Comparison of ENCODE assay signal across 33 cellular contexts in genomic region chr5:123771715-123772114, GRCh38.
"Had no signal": no experiment of that assay in that cellular context is flagged by ENCODE, and none has a peak within 500 bp of the region (broad histone marks: within the 10 kb centered on the region; RNA-seq: fewer than 3 reads in every experiment).

No MANE protein-coding gene starts in this region.

- H3K27me3 Mint-ChIP-seq: activated CD4-positive, alpha-beta memory T cell treated with anti-CD3 and anti-CD28 coated beads, Interleukin-2, amount 10 ng/mL, durations not matched to agents 7 days and 5 days; activated CD4-positive, alpha-beta T cell treated with anti-CD3 and anti-CD28 coated beads, Interleukin-2, amount 10 ng/mL, durations not matched to agents 7 days and 5 days; activated naive CD8-positive, alpha-beta T cell; activated T-cell treated with anti-CD3 and anti-CD28 coated beads, Interleukin-2, amount 50 U/mL, for 24 hours; T-helper 17 cell had no signal

- DNase-seq: activated CD4-positive, alpha-beta memory T cell treated with anti-CD3 and anti-CD28 coated beads, Interleukin-2, amount 10 ng/mL, durations not matched to agents 7 days and 5 days; activated CD4-positive, alpha-beta T cell treated with anti-CD3 and anti-CD28 coated beads for 1 hour; activated CD4-positive, alpha-beta T cell treated with anti-CD3 and anti-CD28 coated beads for 4 hours; activated CD4-positive, alpha-beta T cell treated with anti-CD3 and anti-CD28 coated beads, Interleukin-2, amount 10 ng/mL, durations not matched to agents 7 days and 5 days; activated CD4-positive, alpha-beta T cell treated with anti-CD3 and anti-CD28 coated beads, Interleukin-2, amount 50 U/mL, for 4 hours; activated CD4-positive, CD25-positive, alpha-beta regulatory T cell; activated CD8-positive, alpha-beta memory T cell treated with anti-CD3 and anti-CD28 coated beads, Interleukin-2, amount 50 U/mL, for 48 hours; activated effector memory CD4-positive, alpha-beta T cell treated with Interleukin-2 at 50 U/mL for 16 hours; activated gamma-delta T cell treated with Interleukin-2 at 50 U/mL for 16 hours; activated naive CD4-positive, alpha-beta T cell treated with anti-CD3 and anti-CD28 coated beads, Interleukin-2, amount 50 U/mL, for 16 hours; activated naive CD4-positive, alpha-beta T cell treated with Interleukin-2 at 50 U/mL for 16 hours; activated T-cell treated with anti-CD3 and anti-CD28 coated beads for 4 hours; activated T-cell treated with anti-CD3 and anti-CD28 coated beads, Interleukin-2, amount 50 U/mL, for 24 hours; activated T-cell treated with anti-CD3 and anti-CD28 coated beads, Interleukin-2, amount 50 U/mL, for 72 hours; adrenal gland; amygdala; aorta; body of pancreas; caudate nucleus; cortex of kidney; dermis blood vessel endothelial cell; effector CD4-positive, alpha-beta T cell; esophagus squamous epithelium; foreskin melanocyte; heart right ventricle; T-helper 1 cell; T-helper 17 cell; T1000; WERI-Rb-1 had no signal

- H3K4me1 ChIP-seq: adrenal gland, body of pancreas, esophagus squamous epithelium, gastroesophageal sphincter, heart right ventricle had no signal

- H3K4me3 ChIP-seq: adrenal gland, body of pancreas, esophagus squamous epithelium, gastroesophageal sphincter, heart right ventricle had no signal

- H3K27me3 ChIP-seq: adrenal gland, body of pancreas, esophagus squamous epithelium, gastroesophageal sphincter, heart right ventricle had no signal

- H3K9me3 Mint-ChIP-seq: T-helper 2 cell treated with Interferon-gamma antibody and Interleukin-4, amounts not matched to agents 5 μg/mL and 100 μg/mL, for 36 hours had no signal

- H3K36me3 ChIP-seq: adrenal gland, esophagus squamous epithelium, gastroesophageal sphincter, heart right ventricle, WERI-Rb-1 had no signal

- H3K4me1 Mint-ChIP-seq: activated CD4-positive, alpha-beta memory T cell treated with anti-CD3 and anti-CD28 coated beads, Interleukin-2, amount 10 ng/mL, durations not matched to agents 7 days and 5 days; activated CD4-positive, alpha-beta T cell treated with anti-CD3 and anti-CD28 coated beads, Interleukin-2, amount 10 ng/mL, durations not matched to agents 7 days and 5 days; T-helper 17 cell had no signal

- H3K36me3 Mint-ChIP-seq: activated naive CD8-positive, alpha-beta T cell had no signal

- H3K27ac ChIP-seq: adrenal gland, body of pancreas, epithelial cell of prostate, esophagus squamous epithelium, gastroesophageal sphincter, heart right ventricle, WERI-Rb-1 had no signal

- H3K27ac Mint-ChIP-seq: activated CD4-positive, alpha-beta memory T cell treated with anti-CD3 and anti-CD28 coated beads, Interleukin-2, amount 10 ng/mL, durations not matched to agents 7 days and 5 days; activated CD4-positive, alpha-beta T cell treated with anti-CD3 and anti-CD28 coated beads, Interleukin-2, amount 10 ng/mL, durations not matched to agents 7 days and 5 days; activated naive CD8-positive, alpha-beta T cell; activated T-cell treated with anti-CD3 and anti-CD28 coated beads, Interleukin-2, amount 50 U/mL, for 24 hours; activated T-cell treated with anti-CD3 and anti-CD28 coated beads, Interleukin-2, amount 50 U/mL, for 72 hours; T-helper 17 cell; T-helper 2 cell treated with Interferon-gamma antibody and Interleukin-4, amounts not matched to agents 5 μg/mL and 100 μg/mL, for 36 hours had no signal

- H3K9me3 ChIP-seq: adrenal gland had no signal

- H3K4me3 Mint-ChIP-seq: activated CD4-positive, alpha-beta memory T cell treated with anti-CD3 and anti-CD28 coated beads, Interleukin-2, amount 10 ng/mL, durations not matched to agents 7 days and 5 days; activated CD4-positive, alpha-beta T cell treated with anti-CD3 and anti-CD28 coated beads, Interleukin-2, amount 10 ng/mL, durations not matched to agents 7 days and 5 days; activated naive CD8-positive, alpha-beta T cell; activated T-cell treated with anti-CD3 and anti-CD28 coated beads, Interleukin-2, amount 50 U/mL, for 24 hours; activated T-cell treated with anti-CD3 and anti-CD28 coated beads, Interleukin-2, amount 50 U/mL, for 72 hours; T-helper 17 cell; T-helper 2 cell treated with Interferon-gamma antibody and Interleukin-4, amounts not matched to agents 5 μg/mL and 100 μg/mL, for 36 hours had no signal
